Comparison of ENCODE assay signal across 18 cellular contexts in the genomic region with DNA sequence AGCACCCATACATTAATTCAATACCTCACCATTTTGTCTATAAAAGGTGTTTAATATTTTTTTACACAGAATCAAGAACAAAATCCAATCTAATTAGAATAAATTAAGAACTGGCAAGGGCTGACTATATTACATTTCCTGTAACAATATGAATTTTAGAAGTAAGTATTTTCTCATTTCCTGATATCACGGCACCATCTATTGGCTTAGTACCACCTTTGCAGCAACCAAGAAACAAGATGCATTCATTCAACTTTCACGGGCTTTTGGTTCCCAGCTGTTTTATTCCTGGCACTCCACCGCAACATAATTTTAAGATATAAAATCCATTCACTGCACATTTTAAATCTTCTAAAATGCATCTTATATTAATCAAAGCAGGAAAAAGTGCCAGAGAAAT. TPM values are rescaled to one million over a fixed set of nuclear protein-coding genes. Genes with fewer than 3 reads are reported as not detected.
A peak's percentile ranks its signal among the peaks of the same experiment; 100 is the strongest.
DNase-seq lines count a peak whose midpoint lies in the region; ATAC-seq, FAIRE-seq and TF ChIP-seq lines count a peak whose summit lies in the region.
"Had no signal": no experiment of that assay in that cellular context is flagged by ENCODE, and none has a peak within 500 bp of the region (broad histone marks: within the 10 kb centered on the region; RNA-seq: fewer than 3 reads in every experiment).

No MANE protein-coding gene starts in this region.

- CTCF ChIA-PET in K562 (lab: Yijun Ruan, JAX; ENCODE audit: low intra/inter-chr PET ratio), result no interaction called here

- TF ChIP-seq POLR2A in K562 (conservative IDR thresholded peaks at IDR 0.05) (no peak), suprapubic skin (IDR thresholded peaks at IDR 0.05) (no peak)

- no peaks in the 10 kb centered on the region for H3K36me3 Mint-ChIP-seq in activated naive CD8-positive, alpha-beta T cell treated with anti-CD3 and anti-CD28 coated beads, Interleukin-2, amount 10 ng/mL, durations not matched to agents 7 days and 5 days
- peaks cover 7% of the 10 kb centered on the region for H3K36me3 Mint-ChIP-seq in activated naive CD8-positive, alpha-beta T cell treated with anti-CD3 and anti-CD28 coated beads for 36 hours
- peaks cover 32% of the 10 kb centered on the region for H3K36me3 Mint-ChIP-seq in stimulated activated memory B cell treated with anti-CD40 and anti-IgM and Interleukin-4, amounts not matched to agents 10 μg/mL and 1 μg/mL and 100 μg/mL, for 72 hours

- POLR2A ChIA-PET in activated naive CD8-positive, alpha-beta T cell treated with anti-CD3 and anti-CD28 coated beads, Interleukin-2, amount 10 ng/mL, durations not matched to agents 7 days and 5 days (lab: Charles Lee), result no interaction called here
- POLR2A ChIA-PET in K562 (lab: Yijun Ruan, JAX), result interaction anchor here (0.8 to 1.8 kb wide), 5 partner anchors 9 to 161 kb away, joined by 3 to 5 read pairs (median 3); no protein-coding TSS in a partner anchor

- H4K20me1 ChIP-seq in OCI-LY3 (ENCODE audit: insufficient read depth, low read length) (peaks cover 25% of the 10 kb centered on the region), K562 (replicated peaks; ENCODE audit: control insufficient read depth, insufficient read depth, low read length) (peaks cover 38% of the 10 kb centered on the region; the same call in 1 of the 2 replicates)

- no peak for ATAC-seq in activated naive CD8-positive, alpha-beta T cell treated with anti-CD3 and anti-CD28 coated beads, Interleukin-2, amount 10 ng/mL, durations not matched to agents 7 days and 5 days (ENCODE audit: low read depth)
- ATAC-seq in K562, result no peak
- ATAC-seq in stimulated activated memory B cell treated with anti-CD40 and anti-IgM and Interleukin-4, amounts not matched to agents 10 μg/mL and 1 μg/mL and 100 μg/mL, for 72 hours, result no peak
- ATAC-seq in GM21390 (IDR thresholded peaks at IDR 0.05; ENCODE audit: unreplicated experiment), result no peak
- no peak for ATAC-seq in HG03039 (IDR thresholded peaks at IDR 0.05; ENCODE audit: unreplicated experiment)
- ATAC-seq: heart left ventricle had no signal

- no peak overlapping the region for H3K4me2 ChIP-seq in OCI-LY3 (ENCODE audit: low read length)
- H3K4me2 ChIP-seq in K562 (ENCODE audit: insufficient read depth, low read length), result no peak overlapping the region

- WGBS in K562 (ENCODE audit: insufficient coverage, low coverage, missing lambda C conversion rate), result 72% methylated on average over 3 of the region's 3 CpGs
- 75% methylated on average over 3 of the region's 3 CpGs for WGBS in suprapubic skin

- H3K27ac ChIP-seq in OCI-LY3 (ENCODE audit: low read length) (no peak overlapping the region), K562 (ENCODE audit: extremely low read depth, low read depth, low read length) (no peak overlapping the region), suprapubic skin (no peak overlapping the region)

- TF ChIP-seq EP300 in K562 (IDR thresholded peaks at IDR 0.05; ENCODE audit: low read length) (no peak), suprapubic skin (IDR thresholded peaks at IDR 0.05) (no peak)

- H3K4me3 Mint-ChIP-seq in activated naive CD8-positive, alpha-beta T cell treated with anti-CD3 and anti-CD28 coated beads, Interleukin-2, amount 10 ng/mL, durations not matched to agents 7 days and 5 days, result peak overlapping the region; percentile 14
- H3K4me3 Mint-ChIP-seq in activated naive CD8-positive, alpha-beta T cell treated with anti-CD3 and anti-CD28 coated beads for 36 hours, result no peak overlapping the region
- H3K4me3 Mint-ChIP-seq in stimulated activated memory B cell treated with anti-CD40 and anti-IgM and Interleukin-4, amounts not matched to agents 10 μg/mL and 1 μg/mL and 100 μg/mL, for 72 hours, result no peak overlapping the region

- in situ Hi-C loops in K562 (cut with MboI), result no loop called here

- no TSS peak for BruUV-seq in K562 (replicated peaks; lab: Mats Ljungman, UMichigan)

- no peaks in the 10 kb centered on the region for H3K27me3 ChIP-seq in OCI-LY3 (ENCODE audit: low read depth, low read length)
- no peaks in the 10 kb centered on the region for H3K27me3 ChIP-seq in K562 (ENCODE audit: control insufficient read depth in 2 of 2, insufficient read depth in 2 of 2, low read length in 2 of 2)
- no peaks in the 10 kb centered on the region for H3K27me3 ChIP-seq in suprapubic skin
- H3K27me3 ChIP-seq: heart left ventricle had no signal

- peaks cover 19% of the 10 kb centered on the region for H3K4me1 Mint-ChIP-seq in activated naive CD8-positive, alpha-beta T cell treated with anti-CD3 and anti-CD28 coated beads, Interleukin-2, amount 10 ng/mL, durations not matched to agents 7 days and 5 days
- H3K4me1 Mint-ChIP-seq in activated naive CD8-positive, alpha-beta T cell treated with anti-CD3 and anti-CD28 coated beads for 36 hours, result peaks cover 38% of the 10 kb centered on the region
- H3K4me1 Mint-ChIP-seq in stimulated activated memory B cell treated with anti-CD40 and anti-IgM and Interleukin-4, amounts not matched to agents 10 μg/mL and 1 μg/mL and 100 μg/mL, for 72 hours, result peaks cover 37% of the 10 kb centered on the region

- no peaks in the 10 kb centered on the region for H3K9me3 Mint-ChIP-seq in activated naive CD8-positive, alpha-beta T cell treated with anti-CD3 and anti-CD28 coated beads, Interleukin-2, amount 10 ng/mL, durations not matched to agents 7 days and 5 days
- no peaks in the 10 kb centered on the region for H3K9me3 Mint-ChIP-seq in activated naive CD8-positive, alpha-beta T cell treated with anti-CD3 and anti-CD28 coated beads for 36 hours
- no peaks in the 10 kb centered on the region for H3K9me3 Mint-ChIP-seq in stimulated activated memory B cell treated with anti-CD40 and anti-IgM and Interleukin-4, amounts not matched to agents 10 μg/mL and 1 μg/mL and 100 μg/mL, for 72 hours

- H3K4me3 ChIP-seq in OCI-LY3 (ENCODE audit: low read length) (no peak overlapping the region), K562 (no peak overlapping the region), suprapubic skin (no peak overlapping the region)
- H3K4me3 ChIP-seq: HAP-1, heart left ventricle had no signal

- intact Hi-C loops in K562 (cut with micrococcal nuclease), result loop anchor here (5.0 kb wide), 1 partner anchor 72 kb away; no protein-coding TSS in a partner anchor

- H3K27me3 Mint-ChIP-seq in activated naive CD8-positive, alpha-beta T cell treated with anti-CD3 and anti-CD28 coated beads, Interleukin-2, amount 10 ng/mL, durations not matched to agents 7 days and 5 days, result no peaks in the 10 kb centered on the region
- no peaks in the 10 kb centered on the region for H3K27me3 Mint-ChIP-seq in activated naive CD8-positive, alpha-beta T cell treated with anti-CD3 and anti-CD28 coated beads for 36 hours
- H3K27me3 Mint-ChIP-seq in stimulated activated memory B cell treated with anti-CD40 and anti-IgM and Interleukin-4, amounts not matched to agents 10 μg/mL and 1 μg/mL and 100 μg/mL, for 72 hours, result no peaks in the 10 kb centered on the region

- peak overlapping the region; percentile 72 for H3K27ac Mint-ChIP-seq in activated naive CD8-positive, alpha-beta T cell treated with anti-CD3 and anti-CD28 coated beads, Interleukin-2, amount 10 ng/mL, durations not matched to agents 7 days and 5 days
- H3K27ac Mint-ChIP-seq in activated naive CD8-positive, alpha-beta T cell treated with anti-CD3 and anti-CD28 coated beads for 36 hours, result no peak overlapping the region
- H3K27ac Mint-ChIP-seq in stimulated activated memory B cell treated with anti-CD40 and anti-IgM and Interleukin-4, amounts not matched to agents 10 μg/mL and 1 μg/mL and 100 μg/mL, for 72 hours, result peak overlapping the region; percentile 40

- H3K4me1 ChIP-seq in OCI-LY3 (ENCODE audit: low read length), result peaks cover 7% of the 10 kb centered on the region
- H3K4me1 ChIP-seq in K562 (replicated peaks in 1 of 2; ENCODE audit: control insufficient read depth in 2 of 2, insufficient read depth in 2 of 2, low read length in 2 of 2), result peaks cover 19 to 41% of the 10 kb centered on the region in 2 experiments; a peak in 4 of 5 replicates
- peaks cover 43% of the 10 kb centered on the region for H3K4me1 ChIP-seq in suprapubic skin

- H3K9ac ChIP-seq in OCI-LY3 (ENCODE audit: low read length), result no peak overlapping the region
- no peak overlapping the region for H3K9ac ChIP-seq in K562 (ENCODE audit: insufficient read depth in 1 of 2, low read depth in 2 of 2, low read length in 2 of 2)

- peak; percentile 12 to 48; a peak in 2 of 4 replicates for TF ChIP-seq RAD21 in K562 (CRISPR knock-in tag; conservative IDR thresholded peaks at IDR 0.05 in 1 of 2, IDR thresholded peaks at IDR 0.05 in 1 of 2)

- TF ChIP-seq CTCF in OCI-LY3 (IDR thresholded peaks at IDR 0.05; ENCODE audit: low read depth, low read length) (peak; percentile 16; the same call in 1 of the 2 replicates), K562 (IDR thresholded peaks at IDR 0.05 in 2 of 3, conservative IDR thresholded peaks at IDR 0.05 in 1 of 3; ENCODE audit: insufficient read depth in 2 of 3, low read depth in 1 of 3, low read length in 3 of 3) (peak in 2 of 3 experiments; percentile 21 to 34; a peak in 2 of 6 replicates), suprapubic skin (IDR thresholded peaks at IDR 0.05) (no peak)

- H2AFZ ChIP-seq in OCI-LY3 (ENCODE audit: low read depth, low read length), result no peak overlapping the region
- no peak overlapping the region for H2AFZ ChIP-seq in K562 (ENCODE audit: low read depth, low read length)

- H3K9me3 ChIP-seq in OCI-LY3 (ENCODE audit: insufficient read depth, low read length) (no peaks in the 10 kb centered on the region), K562 (replicated peaks; ENCODE audit: control insufficient read depth, insufficient read depth, low read depth, low read length) (no peaks in the 10 kb centered on the region), suprapubic skin (no peaks in the 10 kb centered on the region)
- H3K9me3 ChIP-seq: HAP-1, heart left ventricle had no signal

- H3K36me3 ChIP-seq in OCI-LY3 (replicated peaks; ENCODE audit: low read depth, low read length) (peaks cover 36% of the 10 kb centered on the region), K562 (ENCODE audit: control insufficient read depth, insufficient read depth, low read length) (peaks cover 72% of the 10 kb centered on the region), suprapubic skin (peaks cover 4% of the 10 kb centered on the region)

- DNase-seq in activated naive CD8-positive, alpha-beta T cell treated with anti-CD3 and anti-CD28 coated beads, Interleukin-2, amount 10 ng/mL, durations not matched to agents 7 days and 5 days, result no peak
- DNase-seq in activated naive CD8-positive, alpha-beta T cell treated with anti-CD3 and anti-CD28 coated beads for 36 hours, result no peak
- no peak for DNase-seq in K562 (ENCODE audit: extremely low read depth in 1 of 4, low spot score in 3 of 4)
- no peak for DNase-seq in suprapubic skin (ENCODE audit: low spot score in 2 of 2)
- DNase-seq: activated CD4-positive, alpha-beta T cell treated with anti-CD3 and anti-CD28 coated beads, Interleukin-2, amount 50 U/mL, for 1 hour; activated naive CD4-positive, alpha-beta T cell treated with anti-CD3 and anti-CD28 coated beads, Interleukin-2, amount 50 U/mL, for 16 hours; heart left ventricle; MM.1S; NCI-H446 treated with DMSO at 0.1 percent for 48 hours had no signal

- FAIRE-seq in K562 (lab: Jason Lieb, UNC), result no peak
- FAIRE-seq: RCC 7860 had no signal

- H3K9me1 ChIP-seq in K562 (ENCODE audit: control insufficient read depth, insufficient read depth, low read length), result no peaks in the 10 kb centered on the region

- H3K79me2 ChIP-seq in OCI-LY3 (ENCODE audit: low read length), result peaks cover 90% of the 10 kb centered on the region
- H3K79me2 ChIP-seq in K562 (ENCODE audit: control insufficient read depth, insufficient read depth, low read length), result peaks cover 96% of the 10 kb centered on the region

RNA-seq across cellular contexts. Expression of gene PSMB7, which starts 20.6 kb away (rescaled TPM):
- 10 to 100 TPM; 88.7 to 93.6 TPM for total RNA-seq in activated naive CD8-positive, alpha-beta T cell treated with anti-CD3 and anti-CD28 coated beads, Interleukin-2, amount 10 ng/mL, durations not matched to agents 7 days and 5 days
- 100 to 1,000 TPM; 191 to 199 TPM for total RNA-seq in activated naive CD8-positive, alpha-beta T cell treated with anti-CD3 and anti-CD28 coated beads for 36 hours
- 105 and 110 TPM in 2 replicates for total RNA-seq in K562 (2011; cell fraction: chromatin; rRNA removed; ENCODE audit: low replicate concordance)
- total RNA-seq in K562 (2011; cell fraction: nucleolus; rRNA removed), result 103 and 112 TPM in 2 replicates
- 100 and 107 TPM in 2 replicates for total RNA-seq in K562 (2011; cell fraction: nucleoplasm; rRNA removed)
- total RNA-seq in K562 (2014; rRNA removed), result 364 and 393 TPM in 2 replicates
- 404 and 414 TPM in 2 replicates for total RNA-seq in K562 (2014; rRNA removed; fragmentation: Illumina TruSeq; extraction: Trizol)
- total RNA-seq in K562 (2015; rRNA removed; fragmentation: Illumina TruSeq; extraction: Trizol), result 327 and 358 TPM in 2 replicates
- 321 and 326 TPM in 2 replicates for total RNA-seq in K562 (2021)
- polyA plus RNA-seq in K562 (2011; rRNA removed), result 544 and 662 TPM in 2 replicates
- polyA plus RNA-seq in K562 (2011; cell fraction: cytosol; rRNA removed), result 461 and 577 TPM in 2 replicates
- 113 and 195 TPM in 2 replicates for polyA plus RNA-seq in K562 (2011; cell fraction: nucleus; rRNA removed)
- 238 and 428 TPM in 2 replicates for polyA plus RNA-seq in K562 (2012)
- polyA plus RNA-seq in K562 (2014; fragmentation: Illumina TruSeq; extraction: Trizol), result 368 and 407 TPM in 2 replicates
- 100 to 1,000 TPM; 940 to 978 TPM for polyA plus RNA-seq in K562 (2014; fragmentation: Nextera tagmentation; extraction: Ambion mirVana)
- polyA plus RNA-seq in K562 (2014; rRNA removed), result 429 and 463 TPM in 2 replicates
- 408 and 504 TPM in 2 replicates for polyA minus RNA-seq in K562 (2011; rRNA and poly(A)+ RNA removed)
- 113 and 154 TPM in 2 replicates for polyA minus RNA-seq in K562 (2011; cell fraction: cytosol; rRNA and poly(A)+ RNA removed)
- polyA minus RNA-seq in K562 (2011; cell fraction: nucleus; rRNA and poly(A)+ RNA removed), result 48.2 and 82.0 TPM in 2 replicates
- total RNA-seq in suprapubic skin, result 100 to 1,000 TPM; 125 to 226 (median 176) TPM

RNA-seq across cellular contexts. Expression of gene ADGRD2, which starts 55.7 kb away (rescaled TPM):
- not detected for total RNA-seq in activated naive CD8-positive, alpha-beta T cell treated with anti-CD3 and anti-CD28 coated beads, Interleukin-2, amount 10 ng/mL, durations not matched to agents 7 days and 5 days
- total RNA-seq in activated naive CD8-positive, alpha-beta T cell treated with anti-CD3 and anti-CD28 coated beads for 36 hours, result not detected
- total RNA-seq in K562 (2011; cell fraction: chromatin; rRNA removed; ENCODE audit: low replicate concordance), result not detected in 2 replicates
- total RNA-seq in K562 (2011; cell fraction: nucleolus; rRNA removed), result 0.17 TPM in 1 of 2 replicates, not detected in the other
- total RNA-seq in K562 (2011; cell fraction: nucleoplasm; rRNA removed), result not detected in 2 replicates
- total RNA-seq in K562 (2014; rRNA removed) (not detected in 2 replicates), K562 (2014; rRNA removed; fragmentation: Illumina TruSeq; extraction: Trizol) (not detected in 2 replicates), K562 (2015; rRNA removed; fragmentation: Illumina TruSeq; extraction: Trizol) (not detected in 2 replicates), K562 (2021) (not detected in 2 replicates), suprapubic skin (1 to 10 TPM in 1 of 4 donors, under 1 TPM in 1, not detected in 2; 0.31 to 7.7 TPM)
- polyA plus RNA-seq in K562 (2011; rRNA removed) (not detected in 2 replicates), K562 (2014; fragmentation: Illumina TruSeq; extraction: Trizol) (not detected in 2 replicates), K562 (2014; fragmentation: Nextera tagmentation; extraction: Ambion mirVana) (not detected), K562 (2014; rRNA removed) (not detected in 2 replicates)
- not detected in 2 replicates for polyA plus RNA-seq in K562 (2011; cell fraction: cytosol; rRNA removed)
- polyA plus RNA-seq in K562 (2011; cell fraction: nucleus; rRNA removed), result 0.28 TPM in 1 of 2 replicates, not detected in the other
- not detected in 2 replicates for polyA plus RNA-seq in K562 (2012)
- not detected in 2 replicates for polyA minus RNA-seq in K562 (2011; rRNA and poly(A)+ RNA removed)
- polyA minus RNA-seq in K562 (2011; cell fraction: cytosol; rRNA and poly(A)+ RNA removed), result not detected in 2 replicates
- not detected in 2 replicates for polyA minus RNA-seq in K562 (2011; cell fraction: nucleus; rRNA and poly(A)+ RNA removed)
- total RNA-seq: heart left ventricle, kidney epithelial cell, urinary bladder had no signal
- polyA plus RNA-seq: BJ, heart left ventricle, urinary bladder had no signal

Comparison
In these comparisons a context has a peak if more than half of its experiments do, and no peak if none do; other contexts are left out.
1. CTCF ChIP-seq: peak in OCI-LY3 (single experiment) and K562 (2 of 3); none in suprapubic skin (0 of 2).